ENCODE assay signal across 9 cellular contexts in the genomic region with DNA sequence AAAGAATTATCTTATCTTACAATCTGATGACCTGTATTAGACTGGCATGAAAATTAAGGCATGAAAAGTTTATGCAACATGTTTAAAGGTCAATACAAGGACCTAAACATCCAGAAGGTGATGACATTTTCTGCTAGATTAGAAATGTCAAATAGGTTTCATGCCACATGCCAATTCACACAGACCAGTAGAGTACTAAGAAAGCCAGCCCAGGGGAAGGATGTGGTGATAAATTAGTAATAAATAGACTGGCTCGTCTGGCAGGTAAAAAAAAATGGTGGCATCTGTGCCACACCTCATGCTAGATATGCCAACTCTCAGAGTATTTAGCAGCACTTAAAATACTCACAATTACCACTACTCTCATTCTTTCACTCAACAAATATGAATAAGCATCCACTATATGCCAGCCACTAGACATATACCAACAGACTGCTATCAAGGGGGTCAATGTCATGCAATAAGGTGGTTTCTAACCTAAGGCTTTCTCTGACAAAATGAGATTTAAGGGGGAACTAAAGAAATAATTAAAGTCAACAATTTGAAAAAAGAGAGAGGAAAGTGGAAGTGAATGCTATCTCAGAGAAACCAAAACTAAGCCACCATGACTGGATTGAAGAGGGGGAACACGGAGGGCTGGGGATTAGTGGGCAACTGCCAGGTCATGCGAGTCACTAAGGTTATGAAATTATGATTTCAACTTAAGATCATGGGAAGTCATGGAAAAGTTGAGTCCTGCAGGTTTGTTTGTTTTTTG.
A peak's percentile ranks its signal among the peaks of the same experiment; 100 is the strongest.
DNase-seq lines count a peak whose midpoint lies in the region; ATAC-seq and TF ChIP-seq lines count a peak whose summit lies in the region.
"Had no signal": no experiment of that assay in that cellular context is flagged by ENCODE, and none has a peak within 500 bp of the region (broad histone marks: within the 10 kb centered on the region; RNA-seq: fewer than 3 reads in every experiment).

No MANE protein-coding gene starts in this region.

- no peaks in the 10 kb centered on the region for H3K27me3 Mint-ChIP-seq in activated T-helper 17 cell treated with anti-CD3 and anti-CD28 coated beads, Interleukin-2, amount 50 U/mL, for 72 hours

- H3K27ac ChIP-seq in ACC112 (ENCODE audit: low read depth, low read length): no peak overlapping the region
- no peak overlapping the region for H3K27ac ChIP-seq in ascending aorta

- peak; percentile 58 for ATAC-seq in GM19351 (IDR thresholded peaks at IDR 0.05; ENCODE audit: unreplicated experiment)
- peak; percentile 58 for ATAC-seq in HG03196 (IDR thresholded peaks at IDR 0.05; ENCODE audit: unreplicated experiment)
- peak; percentile 64 for ATAC-seq in activated T-helper 17 cell treated with anti-CD3 and anti-CD28 coated beads, Interleukin-2, amount 50 U/mL, for 72 hours (replicated peaks)

- no peaks in the 10 kb centered on the region for H3K9me3 ChIP-seq in ascending aorta

- H3K36me3 ChIP-seq in ACC112 (ENCODE audit: insufficient read depth, low read length) (no peaks in the 10 kb centered on the region), ascending aorta (no peaks in the 10 kb centered on the region), H7 (replicated peaks; ENCODE audit: control insufficient read depth, insufficient read depth, low read length) (no peaks in the 10 kb centered on the region)

- H3K9me3 Mint-ChIP-seq in activated T-helper 17 cell treated with anti-CD3 and anti-CD28 coated beads, Interleukin-2, amount 50 U/mL, for 72 hours: no peaks in the 10 kb centered on the region

- DNase-seq in NCI-H82 (lab: John Stamatoyannopoulos, UW): no peak
- DNase-seq in DMS53 treated with DMSO at 0.1 percent for 48 hours (lab: John Stamatoyannopoulos, UW; ENCODE audit: unreplicated experiment): no peak
- DNase-seq in ascending aorta (ENCODE audit: low spot score in 2 of 2): no peak
- DNase-seq in H7: no peak
- DNase-seq: COR-L47 had no signal

- H2AFZ ChIP-seq in ACC112 (ENCODE audit: low read length, unreplicated experiment): no peak overlapping the region

- peak overlapping the region; percentile 84 for H3K27ac Mint-ChIP-seq in activated T-helper 17 cell treated with anti-CD3 and anti-CD28 coated beads, Interleukin-2, amount 50 U/mL, for 72 hours

- intact Hi-C loops in ascending aorta (cut with DNase I): no loop called here

- peak overlapping the region; percentile 40; the same call in 1 of the 2 replicates for H3K4me3 ChIP-seq in ACC112 (ENCODE audit: low read depth, low read length)
- no peak overlapping the region for H3K4me3 ChIP-seq in ascending aorta
- H3K4me3 ChIP-seq in H7 (ENCODE audit: insufficient read depth, low read depth, low read length): no peak overlapping the region

- no peaks in the 10 kb centered on the region for H3K27me3 ChIP-seq in ACC112 (ENCODE audit: insufficient read depth, low read length)
- H3K27me3 ChIP-seq in ascending aorta: no peaks in the 10 kb centered on the region
- H3K27me3 ChIP-seq in H7 (ENCODE audit: control insufficient read depth, insufficient read depth, low read length): no peaks in the 10 kb centered on the region

- H3K79me2 ChIP-seq in ACC112 (ENCODE audit: control insufficient read depth, insufficient read depth, low read length, unreplicated experiment): no peaks in the 10 kb centered on the region

- TF ChIP-seq CTCF in ascending aorta (IDR thresholded peaks at IDR 0.05): no peak

- H3K36me3 Mint-ChIP-seq in activated T-helper 17 cell treated with anti-CD3 and anti-CD28 coated beads, Interleukin-2, amount 50 U/mL, for 72 hours (ENCODE audit: low read depth): peaks cover 7% of the 10 kb centered on the region

- H3K4me1 ChIP-seq in ACC112 (ENCODE audit: control insufficient read depth, insufficient read depth, low read length, unreplicated experiment) (peaks cover 25% of the 10 kb centered on the region), ascending aorta (peaks cover 0 to 4% of the 10 kb centered on the region in 2 donors)

- H3K4me3 Mint-ChIP-seq in activated T-helper 17 cell treated with anti-CD3 and anti-CD28 coated beads, Interleukin-2, amount 50 U/mL, for 72 hours: peak overlapping the region; percentile 49

- H3K4me1 Mint-ChIP-seq in activated T-helper 17 cell treated with anti-CD3 and anti-CD28 coated beads, Interleukin-2, amount 50 U/mL, for 72 hours: peaks cover 56% of the 10 kb centered on the region
